ENCODE assay signal across 8 cellular contexts in the genomic region with DNA sequence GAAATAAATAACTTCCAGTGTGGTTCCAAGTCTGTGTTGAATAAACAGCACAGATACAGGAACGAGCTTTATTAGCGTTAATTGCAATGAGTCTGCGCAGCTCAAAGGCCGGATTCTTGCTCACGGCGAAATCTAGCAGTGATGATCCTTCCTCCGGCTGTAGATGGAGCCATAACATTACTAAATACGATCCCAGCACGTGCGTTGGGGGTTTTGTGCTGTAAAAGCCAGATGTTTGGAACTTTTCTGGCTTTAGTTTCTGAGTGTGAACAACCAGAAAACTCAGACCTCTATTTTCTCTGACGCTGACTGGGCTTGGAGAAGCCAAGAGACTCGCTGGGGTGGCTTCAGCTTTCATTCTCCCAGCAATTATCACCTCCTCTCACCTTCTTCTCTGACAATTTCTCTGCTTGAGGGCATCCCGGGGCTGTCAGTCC. TPM values are rescaled to one million over a fixed set of nuclear protein-coding genes. Genes with fewer than 3 reads are reported as not detected.
DNase-seq lines count a peak whose midpoint lies in the region; ATAC-seq and TF ChIP-seq lines count a peak whose summit lies in the region.

No MANE protein-coding gene starts in this region.

- intact Hi-C loops in tibial artery (cut with DNase I; ENCODE audit: low total_unique reads), result no loop called here

- no peak overlapping the region for H4K8ac ChIP-seq in neuronal stem cell (ENCODE audit: low read depth, low read length)

- no peak overlapping the region for H2AK5ac ChIP-seq in neuronal stem cell (ENCODE audit: low read depth, low read length)

- H2BK5ac ChIP-seq in neuronal stem cell (ENCODE audit: low read length), result no peak overlapping the region

- no peak overlapping the region for H3K4me2 ChIP-seq in neuronal stem cell (ENCODE audit: insufficient read depth, low read length, poor library complexity, severe bottlenecking)

- H3K36me3 ChIP-seq in neuronal stem cell (replicated peaks in 1 of 2; ENCODE audit: control insufficient read depth in 2 of 2, insufficient read depth in 2 of 2, low read length in 2 of 2) (no peaks in the 10 kb centered on the region), tibial artery (no peaks in the 10 kb centered on the region)

- DNase-seq in Caki2 (ENCODE audit: low read depth), result peak; percentile 47
- DNase-seq in Jurkat, Clone E6-1 (ENCODE audit: low read depth, low spot score), result peak; percentile 71
- DNase-seq in OCI-M1 (lab: John Stamatoyannopoulos, UW), result peak; percentile 74
- DNase-seq in activated T-cell treated with anti-CD3 and anti-CD28 coated beads, Interleukin-2, amount 50 U/mL, for 4 hours, result peak; percentile 41
- peak; percentile 95 for DNase-seq in fibroblast of peridontal ligament (ENCODE audit: extremely low read depth)
- peak; percentile 64 for DNase-seq in neuronal stem cell (ENCODE audit: low spot score)
- DNase-seq in tibial artery, result peak in 1 of 2 donors; percentile 45

- peak; percentile 54 to 56 for TF ChIP-seq CTCF in tibial artery (IDR thresholded peaks at IDR 0.05)

- no peak overlapping the region for H2BK12ac ChIP-seq in neuronal stem cell (ENCODE audit: low read length)

- H3K79me1 ChIP-seq in neuronal stem cell (ENCODE audit: low read depth, low read length), result no peaks in the 10 kb centered on the region

- H3K18ac ChIP-seq in neuronal stem cell (ENCODE audit: low read length), result no peak overlapping the region

- H3K27ac ChIP-seq in neuronal stem cell (replicated peaks; ENCODE audit: low read length) (no peak overlapping the region), tibial artery (no peak overlapping the region)

- no peak overlapping the region for H2BK120ac ChIP-seq in neuronal stem cell (ENCODE audit: low read depth, low read length)

- no peaks in the 10 kb centered on the region for H3K9me3 Mint-ChIP-seq in activated T-cell treated with anti-CD3 and anti-CD28 coated beads, Interleukin-2, amount 50 U/mL, for 4 hours

- peaks cover 3 to 9% of the 10 kb centered on the region in 2 donors for H3K4me1 ChIP-seq in neuronal stem cell (ENCODE audit: control insufficient read depth in 2 of 2, insufficient read depth in 1 of 2, low read depth in 1 of 2, low read length in 2 of 2)
- peaks cover 0 to 8% (median 3%) of the 10 kb centered on the region in 4 donors for H3K4me1 ChIP-seq in tibial artery

- WGBS in neuronal stem cell (ENCODE audit: extremely low coverage in 2 of 2, insufficient read length in 2 of 2, insufficient replicate concordance in 1 of 2), 2 donors, result no CpG with 5 or more reads among the region's 13 CpGs

- peak overlapping the region; percentile 78 for H2AFZ ChIP-seq in neuronal stem cell (ENCODE audit: low read length)

- no peak overlapping the region for H4K91ac ChIP-seq in neuronal stem cell (ENCODE audit: low read depth, low read length, poor library complexity)

- H3K4me1 Mint-ChIP-seq in activated T-cell treated with anti-CD3 and anti-CD28 coated beads, Interleukin-2, amount 50 U/mL, for 4 hours (ENCODE audit: low read depth), result peaks cover 28% of the 10 kb centered on the region

- ATAC-seq in GM21381 (IDR thresholded peaks at IDR 0.05; ENCODE audit: unreplicated experiment), result peak; percentile 81
- ATAC-seq in activated T-cell treated with anti-CD3 and anti-CD28 coated beads, Interleukin-2, amount 50 U/mL, for 4 hours, result peak; percentile 88 to 90

- no peak overlapping the region for H3K4me3 ChIP-seq in Jurkat, Clone E6-1 (ENCODE audit: low read length)
- H3K4me3 ChIP-seq in neuronal stem cell (ENCODE audit: low read length in 2 of 2) (no peak overlapping the region), tibial artery (no peak overlapping the region)

- H2BK15ac ChIP-seq in neuronal stem cell (ENCODE audit: low read length), result no peak overlapping the region

- H3K9me3 ChIP-seq in neuronal stem cell (replicated peaks in 1 of 2; ENCODE audit: control insufficient read depth in 2 of 2, insufficient read depth in 1 of 2, low read depth in 1 of 2, low read length in 2 of 2), result no peaks in the 10 kb centered on the region
- no peaks in the 10 kb centered on the region for H3K9me3 ChIP-seq in tibial artery

- H3K27me3 ChIP-seq in neuronal stem cell (ENCODE audit: control insufficient read depth in 3 of 3, insufficient read depth in 3 of 3, low read depth in 1 of 3, low read length in 3 of 3) (peaks cover 0 to 20% (median 0%) of the 10 kb centered on the region in 3 experiments), tibial artery (peaks cover 0 to 8% of the 10 kb centered on the region in 2 donors)

- no peak overlapping the region for H3K23ac ChIP-seq in neuronal stem cell (ENCODE audit: low read depth, low read length, poor library complexity)

- H3K9ac ChIP-seq in neuronal stem cell (ENCODE audit: low read depth, low read length, poor library complexity), result no peak overlapping the region

- no peak overlapping the region for H3K4ac ChIP-seq in neuronal stem cell (ENCODE audit: low read length)

- peak overlapping the region; percentile 31 for H3K4me3 Mint-ChIP-seq in activated T-cell treated with anti-CD3 and anti-CD28 coated beads, Interleukin-2, amount 50 U/mL, for 4 hours

- in situ Hi-C loops in Caki2 (cut with HindIII; ENCODE audit: low pct_unique_long_range_greater_than_20kb, low sequenced_read_pairs), result no loop called here

- H3K14ac ChIP-seq in neuronal stem cell (ENCODE audit: low read length), result no peak overlapping the region

- peaks cover 2% of the 10 kb centered on the region for H3K27me3 Mint-ChIP-seq in activated T-cell treated with anti-CD3 and anti-CD28 coated beads, Interleukin-2, amount 50 U/mL, for 4 hours (ENCODE audit: low read depth)

- no peaks in the 10 kb centered on the region for H3K36me3 Mint-ChIP-seq in activated T-cell treated with anti-CD3 and anti-CD28 coated beads, Interleukin-2, amount 50 U/mL, for 4 hours (ENCODE audit: insufficient read depth)

RNA-seq across cellular contexts. Expression of a gene that starts 47.0 kb away (rescaled TPM):
- total RNA-seq in Caki2 (2014; rRNA removed; shearing (Covaris generic); ENCODE audit: low replicate concordance), result 6.1 and 10.0 TPM in 2 replicates
- polyA plus RNA-seq in Jurkat, Clone E6-1 (2012; ENCODE audit: insufficient read depth, insufficient read length), result 12.9 TPM
- 10 to 100 TPM; 22.9 to 28.6 (median 24.5) TPM for total RNA-seq in activated T-cell treated with anti-CD3 and anti-CD28 coated beads, Interleukin-2, amount 50 U/mL, for 4 hours
- polyA plus RNA-seq in neuronal stem cell (2013, experiment 1 of 2), result 13.5 TPM
- 15.3 TPM for polyA plus RNA-seq in neuronal stem cell (2013, experiment 2 of 2)
